Comparison of ENCODE assay signal across 22 cellular contexts in genomic region chr1:83887483-83887882, GRCh38.
"Had no signal": no experiment of that assay in that cellular context is flagged by ENCODE, and none has a peak within 500 bp of the region (broad histone marks: within the 10 kb centered on the region; RNA-seq: fewer than 3 reads in every experiment).

No MANE protein-coding gene starts in this region.

- H3K4me3 ChIP-seq: colonic mucosa, coronary artery, dorsolateral prefrontal cortex, esophagus muscularis mucosa, esophagus squamous epithelium, gastrocnemius medialis, gastroesophageal sphincter, heart left ventricle, heart right ventricle had no signal

- ATAC-seq: effector memory CD8-positive, alpha-beta T cell; foreskin keratinocyte; gastrocnemius medialis; gastroesophageal sphincter; heart left ventricle; heart right ventricle had no signal

- DNase-seq: colonic mucosa; cortex of kidney; dermis blood vessel endothelial cell; dorsolateral prefrontal cortex; effector CD4-positive, alpha-beta T cell; effector CD8-positive, alpha-beta T cell; effector memory CD4-positive, alpha-beta T cell; effector memory CD8-positive, alpha-beta T cell; endodermal cell; erythroblast; esophagus squamous epithelium; foreskin fibroblast; foreskin keratinocyte; foreskin melanocyte; gastrocnemius medialis; glutamatergic neuron; head of caudate nucleus; heart left ventricle; heart right ventricle had no signal
